In the genomic region with DNA sequence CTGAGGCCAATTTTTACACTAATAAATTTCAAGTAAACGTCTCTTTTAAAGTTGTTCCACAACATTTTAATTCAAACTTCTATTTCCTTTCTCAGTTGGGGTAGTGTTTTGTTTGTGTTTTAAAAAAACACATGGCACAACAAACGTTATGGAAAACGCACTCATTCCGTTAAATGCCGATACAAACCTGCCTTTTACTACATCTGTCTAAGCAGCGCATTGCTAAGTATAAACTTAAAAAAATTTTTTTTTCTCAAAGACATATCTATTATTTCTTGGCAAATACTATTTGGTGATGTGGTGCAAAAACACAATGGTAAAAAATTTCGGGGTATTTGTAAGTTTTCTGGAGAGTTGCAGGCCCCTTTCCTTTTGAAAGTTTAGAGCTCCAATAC, we compare ENCODE assay signal across 10 cellular contexts. TPM values are rescaled to one million over a fixed set of nuclear protein-coding genes. Genes with fewer than 3 reads are reported as not detected.
DNase-seq lines count a peak whose midpoint lies in the region; ATAC-seq, FAIRE-seq and TF ChIP-seq lines count a peak whose summit lies in the region.
"Had no signal": no experiment of that assay in that cellular context is flagged by ENCODE, and none has a peak within 500 bp of the region (broad histone marks: within the 10 kb centered on the region; RNA-seq: fewer than 3 reads in every experiment).

No MANE protein-coding gene starts in this region.

- H3K4me2 ChIP-seq in hepatocyte (peak overlapping the region; percentile 87), skeletal muscle satellite cell (ENCODE audit: low read length) (peak overlapping the region; percentile 96)

- peaks cover 20% of the 10 kb centered on the region for H3K4me1 ChIP-seq in hepatocyte (ENCODE audit: insufficient read depth)
- H3K4me1 ChIP-seq in skeletal muscle satellite cell (ENCODE audit: control insufficient read depth, insufficient read depth, low read length), result peaks cover 15% of the 10 kb centered on the region

- no peaks in the 10 kb centered on the region for H4K20me1 ChIP-seq in hepatocyte (ENCODE audit: insufficient read depth, poor library complexity, severe bottlenecking)

- H3K27ac ChIP-seq in hepatocyte, result peak overlapping the region; percentile 95

- FAIRE-seq in G401.6 (lab: Jason Lieb, UNC), result peak; percentile 80

- H3K9me2 ChIP-seq in hepatocyte (replicated peaks; ENCODE audit: insufficient read depth), result no peaks in the 10 kb centered on the region

- peak overlapping the region; percentile 95 for H3K9ac ChIP-seq in skeletal muscle satellite cell (ENCODE audit: low read depth, low read length)

- peak overlapping the region; percentile 70 for H3K4me3 ChIP-seq in WI38 (ENCODE audit: low read depth, low read length)
- H3K4me3 ChIP-seq in hepatocyte, result no peak overlapping the region
- peak overlapping the region; percentile 76 for H3K4me3 ChIP-seq in skeletal muscle satellite cell (ENCODE audit: low read length)

- peak overlapping the region; percentile 50 for H2AFZ ChIP-seq in hepatocyte

- 20% methylated on average over 7 of the region's 7 CpGs for WGBS in hepatocyte (ENCODE audit: low lambda C conversion rate, missing lambda C conversion rate)

- H3K9me3 ChIP-seq in hepatocyte (ENCODE audit: low read depth) (no peaks in the 10 kb centered on the region), skeletal muscle satellite cell (replicated peaks; ENCODE audit: low read length) (no peaks in the 10 kb centered on the region)

- peaks cover 8% of the 10 kb centered on the region for H3K27me3 ChIP-seq in hepatocyte
- H3K27me3 ChIP-seq in skeletal muscle satellite cell (ENCODE audit: control insufficient read depth, insufficient read depth, low read length), result no peaks in the 10 kb centered on the region

- DNase-seq in hepatocyte (ENCODE audit: low spot score) (no peak), HK-2 (ENCODE audit: unreplicated experiment) (no peak), LoVo (ENCODE audit: low spot score) (no peak)
- DNase-seq: central memory CD4-positive, alpha-beta T cell had no signal

- TF ChIP-seq CTCF in WI38 (IDR thresholded peaks at IDR 0.05; ENCODE audit: low read depth, low read length) (no peak), hepatocyte (IDR thresholded peaks at IDR 0.05; ENCODE audit: poor library complexity) (no peak)

- H3K79me2 ChIP-seq in hepatocyte, result peaks cover 29% of the 10 kb centered on the region

- no peaks in the 10 kb centered on the region for H3K36me3 ChIP-seq in hepatocyte (replicated peaks; ENCODE audit: insufficient read depth, low read depth)
- no peaks in the 10 kb centered on the region for H3K36me3 ChIP-seq in skeletal muscle satellite cell (ENCODE audit: insufficient read depth, low read length)

- ATAC-seq in HG03159 (IDR thresholded peaks at IDR 0.05; ENCODE audit: unreplicated experiment), result no peak
- ATAC-seq in GM18858 (IDR thresholded peaks at IDR 0.05; ENCODE audit: unreplicated experiment), result no peak
- ATAC-seq: activated CD8-positive, alpha-beta T cell treated with anti-CD3 and anti-CD28 coated beads for 36 hours had no signal

RNA-seq across cellular contexts. Expression of gene SKIDA1, which starts 1.4 kb away (rescaled TPM):
- 1.9 and 2.3 TPM in 2 replicates for total RNA-seq in hepatocyte
- 0.34 and 0.68 TPM in 2 replicates for polyA plus RNA-seq in hepatocyte
- 0.25 and 0.44 TPM in 2 replicates for total RNA-seq in skeletal muscle satellite cell (2012; rRNA removed)

RNA-seq across cellular contexts. Expression of gene MLLT10, which starts 9.9 kb away (rescaled TPM):
- total RNA-seq in hepatocyte, result 34.9 and 61.6 TPM in 2 replicates
- 16.0 and 16.8 TPM in 2 replicates for polyA plus RNA-seq in hepatocyte
- 21.0 and 29.3 TPM in 2 replicates for total RNA-seq in skeletal muscle satellite cell (2012; rRNA removed)
